Comparison of ENCODE assay signal across 19 cellular contexts in the genomic region with DNA sequence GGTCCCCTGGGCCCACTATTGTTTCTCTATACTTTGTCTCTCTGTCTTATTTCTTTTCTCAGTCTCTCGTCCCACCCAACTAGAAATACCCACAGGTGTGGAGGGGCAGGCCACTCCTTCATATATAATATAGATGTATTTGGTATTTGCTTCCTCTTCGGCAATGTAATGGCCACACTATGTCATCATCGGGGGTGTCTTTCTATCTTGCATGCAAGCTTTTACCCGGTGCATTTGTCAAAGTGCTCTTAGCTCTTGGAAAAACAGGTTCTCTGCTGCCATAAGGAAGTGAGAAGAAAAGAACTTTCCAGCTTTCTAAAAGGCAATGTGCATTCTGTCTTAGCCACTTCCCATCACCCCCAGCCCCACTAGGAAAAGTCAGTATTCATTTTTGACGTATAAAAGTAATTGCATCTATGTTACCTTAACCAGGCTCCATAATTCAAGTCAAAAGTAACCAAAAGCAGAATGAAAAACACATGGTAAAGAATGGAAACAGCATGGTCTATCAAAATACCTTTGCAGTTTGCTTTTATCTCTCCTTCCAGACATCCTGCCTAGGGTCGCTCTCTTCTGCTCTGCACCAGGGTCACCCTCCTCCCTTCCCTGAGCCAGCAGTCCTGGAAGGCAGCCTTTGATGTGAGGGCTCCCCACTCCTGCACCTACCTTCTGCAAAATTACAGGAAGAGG. TPM values are rescaled to one million over a fixed set of nuclear protein-coding genes. Genes with fewer than 3 reads are reported as not detected.
A peak's percentile ranks its signal among the peaks of the same experiment; 100 is the strongest.
DNase-seq lines count a peak whose midpoint lies in the region; ATAC-seq, FAIRE-seq and TF ChIP-seq lines count a peak whose summit lies in the region.
"Had no signal": no experiment of that assay in that cellular context is flagged by ENCODE, and none has a peak within 500 bp of the region (broad histone marks: within the 10 kb centered on the region; RNA-seq: fewer than 3 reads in every experiment).

No MANE protein-coding gene starts in this region.

- 5% methylated on average over 6 of the region's 6 CpGs for WGBS in K562 (ENCODE audit: insufficient coverage, low coverage, missing lambda C conversion rate)

- peaks cover 19% of the 10 kb centered on the region for H3K4me1 ChIP-seq in CD4-positive, alpha-beta memory T cell (ENCODE audit: insufficient read depth, low read length)
- H3K4me1 ChIP-seq in K562 (replicated peaks in 1 of 2; ENCODE audit: control insufficient read depth in 2 of 2, insufficient read depth in 2 of 2, low read length in 2 of 2) (peaks cover 9 to 18% of the 10 kb centered on the region in 2 experiments; a peak in 4 of 5 replicates), osteoblast (ENCODE audit: insufficient read depth, low read length) (no peaks in the 10 kb centered on the region), PC-3 (ENCODE audit: insufficient read depth, low read length) (no peaks in the 10 kb centered on the region)
- H3K4me1 ChIP-seq: Caco-2, pancreas had no signal

- no peaks in the 10 kb centered on the region for H3K9me3 ChIP-seq in CD4-positive, alpha-beta memory T cell (ENCODE audit: control insufficient read depth in 1 of 2, low read length in 2 of 2)
- H3K9me3 ChIP-seq in K562 (replicated peaks; ENCODE audit: control insufficient read depth, insufficient read depth, low read depth, low read length) (no peaks in the 10 kb centered on the region), osteoblast (ENCODE audit: low read depth, low read length) (no peaks in the 10 kb centered on the region), PC-3 (ENCODE audit: low read length) (no peaks in the 10 kb centered on the region)
- H3K9me3 ChIP-seq: Caco-2, pancreas had no signal

- H3K27me3 ChIP-seq in CD4-positive, alpha-beta memory T cell (ENCODE audit: insufficient read depth, low read length) = no peaks in the 10 kb centered on the region
- H3K27me3 ChIP-seq in K562 (ENCODE audit: control insufficient read depth in 2 of 2, insufficient read depth in 2 of 2, low read length in 2 of 2) (no peaks in the 10 kb centered on the region; a peak in 1 of 5 replicates), osteoblast (ENCODE audit: insufficient read depth, low read length) (peaks cover 4% of the 10 kb centered on the region), PC-3 (ENCODE audit: low read length) (no peaks in the 10 kb centered on the region)
- H3K27me3 ChIP-seq: pancreas had no signal

- H3K36me3 ChIP-seq in CD4-positive, alpha-beta memory T cell (ENCODE audit: insufficient read depth, low read length) = no peaks in the 10 kb centered on the region
- H3K36me3 ChIP-seq in K562 (ENCODE audit: control insufficient read depth, insufficient read depth, low read length) = no peaks in the 10 kb centered on the region
- H3K36me3 ChIP-seq in osteoblast (ENCODE audit: insufficient read depth, low read length) = no peaks in the 10 kb centered on the region
- H3K36me3 ChIP-seq in PC-3 (ENCODE audit: low read depth, low read length) = no peaks in the 10 kb centered on the region
- H3K36me3 ChIP-seq: pancreas had no signal

- BruUV-seq in K562 (replicated peaks; lab: Mats Ljungman, UMichigan) (no TSS peak), PC-3 (replicated peaks; lab: Mats Ljungman, UMichigan) (no TSS peak)

- H3K27ac Mint-ChIP-seq in CD4-positive, alpha-beta memory T cell = peak overlapping the region in 1 of 7 donors; percentile 9
- H3K27ac Mint-ChIP-seq: activated CD4-positive, alpha-beta T cell treated with anti-CD3 and anti-CD28 coated beads, Interleukin-2, amount 10 ng/mL, durations not matched to agents 24 days and 14 days; activated naive CD4-positive, alpha-beta T cell treated with anti-CD3 and anti-CD28 coated beads, Interleukin-2, amount 50 U/mL, for 72 hours had no signal

- H3K4me3 Mint-ChIP-seq in CD4-positive, alpha-beta memory T cell = peak overlapping the region in 5 of 8 donors; percentile 19 to 77 (median 70)
- H3K4me3 Mint-ChIP-seq: activated CD4-positive, alpha-beta T cell treated with anti-CD3 and anti-CD28 coated beads, Interleukin-2, amount 10 ng/mL, durations not matched to agents 24 days and 14 days had no signal

- intact Hi-C loops in CD4-positive, alpha-beta memory T cell (cut with micrococcal nuclease) = no loop called here
- intact Hi-C loops in K562 (cut with micrococcal nuclease) = no loop called here
- intact Hi-C loops in left colon (cut with DNase I, micrococcal nuclease) = no loop called here
- intact Hi-C loops in PC-3 (cut with micrococcal nuclease) = no loop called here

- no peak overlapping the region; a peak in 1 of 4 replicates for H3K9ac ChIP-seq in K562 (ENCODE audit: insufficient read depth in 1 of 2, low read depth in 2 of 2, low read length in 2 of 2)
- H3K9ac ChIP-seq in PC-3 (ENCODE audit: low read length) = no peak overlapping the region

- POLR2A ChIA-PET in CD4-positive, alpha-beta memory T cell (lab: Charles Lee; ENCODE audit: partially characterized antibody) = no interaction called here
- POLR2A ChIA-PET in K562 (lab: Yijun Ruan, JAX) = no interaction called here
- POLR2A ChIA-PET in PC-3 (lab: Charles Lee; ENCODE audit: unreplicated experiment) = no interaction called here

- H3K27me3 Mint-ChIP-seq in CD4-positive, alpha-beta memory T cell = peaks cover 15 to 26% of the 10 kb centered on the region in 2 donors

- no peaks in the 10 kb centered on the region for H3K79me2 ChIP-seq in K562 (ENCODE audit: control insufficient read depth, insufficient read depth, low read length)
- no peaks in the 10 kb centered on the region for H3K79me2 ChIP-seq in osteoblast (ENCODE audit: insufficient read depth, low read length)
- no peaks in the 10 kb centered on the region for H3K79me2 ChIP-seq in PC-3 (ENCODE audit: low read length)

- FAIRE-seq in K562 (lab: Jason Lieb, UNC) = peak; percentile 93
- FAIRE-seq: bronchial epithelial cell, pancreas had no signal

- H2AFZ ChIP-seq in K562 (ENCODE audit: low read depth, low read length) (peak overlapping the region; percentile 85), osteoblast (ENCODE audit: low read length) (no peak overlapping the region), PC-3 (ENCODE audit: low read length) (no peak overlapping the region)

- TF ChIP-seq EP300 in K562 (IDR thresholded peaks at IDR 0.05; ENCODE audit: low read length) = peak; percentile 52; the same call in 1 of the 2 replicates

- ATAC-seq in SK-N-SH treated with all-trans-retinoic acid at 6 μM for 48 hours (peak; percentile 71), K562 (peak; percentile 93), left colon (peak; percentile 81), PC-3 (no peak)
- ATAC-seq: pancreas had no signal

- in situ Hi-C loops in K562 (cut with MboI) = no loop called here

- H4K20me1 ChIP-seq in K562 (replicated peaks; ENCODE audit: control insufficient read depth, insufficient read depth, low read length) (no peaks in the 10 kb centered on the region), osteoblast (ENCODE audit: insufficient read depth, low read length) (no peaks in the 10 kb centered on the region), PC-3 (ENCODE audit: low read length) (no peaks in the 10 kb centered on the region)

- no peak for TF ChIP-seq RAD21 in K562 (CRISPR knock-in tag; conservative IDR thresholded peaks at IDR 0.05 in 1 of 2, IDR thresholded peaks at IDR 0.05 in 1 of 2)

- no peaks in the 10 kb centered on the region for H3F3A ChIP-seq in PC-3 (ENCODE audit: low read length, unreplicated experiment)

- no peaks in the 10 kb centered on the region for H3K36me3 Mint-ChIP-seq in CD4-positive, alpha-beta memory T cell

- CTCF ChIA-PET in CD4-positive, alpha-beta memory T cell (lab: Charles Lee; ENCODE audit: partially characterized antibody) = no interaction called here
- CTCF ChIA-PET in K562 (lab: Yijun Ruan, JAX; ENCODE audit: low intra/inter-chr PET ratio) = no interaction called here
- CTCF ChIA-PET in PC-3 (lab: Charles Lee) = no interaction called here

- no peaks in the 10 kb centered on the region for H3K9me2 ChIP-seq in PC-3 (replicated peaks; ENCODE audit: low read length)

- H3K4me1 Mint-ChIP-seq in CD4-positive, alpha-beta memory T cell = peaks cover 15 to 27% (median 17%) of the 10 kb centered on the region in 4 donors

- no peaks in the 10 kb centered on the region for H3K9me1 ChIP-seq in K562 (ENCODE audit: control insufficient read depth, insufficient read depth, low read length)

- TF ChIP-seq CTCF in K562 (IDR thresholded peaks at IDR 0.05 in 2 of 3, conservative IDR thresholded peaks at IDR 0.05 in 1 of 3; ENCODE audit: insufficient read depth in 2 of 3, low read depth in 1 of 3, low read length in 3 of 3) (no peak), osteoblast (IDR thresholded peaks at IDR 0.05; ENCODE audit: extremely low read depth, low read depth, low read length) (no peak), PC-3 (conservative IDR thresholded peaks at IDR 0.05; ENCODE audit: low read depth, low read length) (no peak)

- no peak for TF ChIP-seq POLR2A in K562 (conservative IDR thresholded peaks at IDR 0.05)

- peak overlapping the region; percentile 75 for H3K4me2 ChIP-seq in K562 (ENCODE audit: insufficient read depth, low read length)
- H3K4me2 ChIP-seq in osteoblast (ENCODE audit: insufficient read depth, low read length) = no peak overlapping the region
- H3K4me2 ChIP-seq in PC-3 (ENCODE audit: low read length) = no peak overlapping the region

- no peak overlapping the region for H3K4me3 ChIP-seq in CD4-positive, alpha-beta memory T cell (ENCODE audit: low read length in 2 of 2)
- no peak overlapping the region for H3K4me3 ChIP-seq in K562
- H3K4me3 ChIP-seq in osteoblast (ENCODE audit: insufficient read depth, low read length) = no peak overlapping the region
- H3K4me3 ChIP-seq in PC-3 (ENCODE audit: low read length) = no peak overlapping the region
- H3K4me3 ChIP-seq: pancreas had no signal

- H3K27ac ChIP-seq in CD4-positive, alpha-beta memory T cell (ENCODE audit: low read depth, low read length) = no peak overlapping the region
- H3K27ac ChIP-seq in K562 (ENCODE audit: extremely low read depth, low read depth, low read length) (peak overlapping the region; percentile 55), osteoblast (ENCODE audit: low read depth, low read length) (no peak overlapping the region), PC-3 (ENCODE audit: low read length) (no peak overlapping the region)
- H3K27ac ChIP-seq: pancreas had no signal

- peaks cover 0 to 7% (median 3%) of the 10 kb centered on the region in 8 donors for H3K9me3 Mint-ChIP-seq in CD4-positive, alpha-beta memory T cell
- H3K9me3 Mint-ChIP-seq: activated CD4-positive, alpha-beta T cell treated with anti-CD3 and anti-CD28 coated beads, Interleukin-2, amount 10 ng/mL, durations not matched to agents 24 days and 14 days had no signal

- DNase-seq in CD4-positive, alpha-beta memory T cell = no peak
- DNase-seq in K562 (ENCODE audit: extremely low read depth in 1 of 4, low spot score in 3 of 4) (peak in 2 of 4 experiments; percentile 61 to 75), left colon (no peak), osteoblast (ENCODE audit: insufficient read length, low spot score, missing footprints) (no peak), PC-3 (no peak), NCI-H1417 treated with DMSO at 0.1 percent for 48 hours (lab: John Stamatoyannopoulos, UW) (no peak), NCI-H1417 (lab: John Stamatoyannopoulos, UW) (no peak)
- DNase-seq: activated CD4-positive, alpha-beta T cell treated with anti-CD3 and anti-CD28 coated beads, Interleukin-2, amount 10 ng/mL, durations not matched to agents 24 days and 14 days; Caco-2; EL; hypothalamus; NCI-H1930; NCI-H446 treated with DMSO at 0.1 percent for 48 hours; pancreas; SIG-M5; stimulated activated CD4-positive, alpha-beta T cell treated with anti-CD3 and anti-CD28 coated beads, Interleukin-2, amount 100 ng/mL, for 24 hours had no signal

RNA-seq across cellular contexts. Expression of a gene that starts 27.2 kb away (rescaled TPM):
- total RNA-seq in CD4-positive, alpha-beta memory T cell = under 1 TPM; 0.23 to 0.33 TPM
- polyA plus RNA-seq in CD4-positive, alpha-beta memory T cell = under 1 TPM in 1 of 2 donors, not detected in 1; 0.87 TPM
- total RNA-seq in K562 (2011; cell fraction: chromatin; rRNA removed; ENCODE audit: low replicate concordance) = 11.6 and 14.9 TPM in 2 replicates
- 8.7 and 15.1 TPM in 2 replicates for total RNA-seq in K562 (2011; cell fraction: nucleolus; rRNA removed)
- 14.7 and 16.9 TPM in 2 replicates for total RNA-seq in K562 (2011; cell fraction: nucleoplasm; rRNA removed)
- 24.9 and 30.4 TPM in 2 replicates for total RNA-seq in K562 (2014; rRNA removed)
- 20.4 and 23.9 TPM in 2 replicates for total RNA-seq in K562 (2014; rRNA removed; fragmentation: Illumina TruSeq; extraction: Trizol)
- total RNA-seq in K562 (2015; rRNA removed; fragmentation: Illumina TruSeq; extraction: Trizol) = 13.9 and 14.4 TPM in 2 replicates
- total RNA-seq in K562 (2021) = 31.4 and 33.6 TPM in 2 replicates
- 7.5 and 24.2 TPM in 2 replicates for polyA plus RNA-seq in K562 (2011; rRNA removed)
- polyA plus RNA-seq in K562 (2011; cell fraction: cytosol; rRNA removed) = 10.0 and 28.0 TPM in 2 replicates
- 3.5 and 10.2 TPM in 2 replicates for polyA plus RNA-seq in K562 (2011; cell fraction: nucleus; rRNA removed)
- 28.9 and 53.6 TPM in 2 replicates for polyA plus RNA-seq in K562 (2012)
- polyA plus RNA-seq in K562 (2014; fragmentation: Illumina TruSeq; extraction: Trizol) = 31.3 and 33.1 TPM in 2 replicates
- 10 to 100 TPM; 13.7 to 16.6 TPM for polyA plus RNA-seq in K562 (2014; fragmentation: Nextera tagmentation; extraction: Ambion mirVana)
- polyA plus RNA-seq in K562 (2014; rRNA removed) = 32.5 and 34.5 TPM in 2 replicates
- 9.1 and 18.7 TPM in 2 replicates for polyA minus RNA-seq in K562 (2011; rRNA and poly(A)+ RNA removed)
- 5.1 and 5.5 TPM in 2 replicates for polyA minus RNA-seq in K562 (2011; cell fraction: cytosol; rRNA and poly(A)+ RNA removed)
- polyA minus RNA-seq in K562 (2011; cell fraction: nucleus; rRNA and poly(A)+ RNA removed) = 1.9 and 10.8 TPM in 2 replicates
- 100 to 1,000 TPM in 1 of 2 donors, 10 to 100 TPM in 1; 94.2 to 133 TPM for total RNA-seq in left colon
- total RNA-seq in osteoblast = 566 and 568 TPM in 2 replicates
- 118 and 125 TPM in 2 replicates for total RNA-seq in PC-3 (2014; rRNA removed)

Comparison
In these comparisons a context has a peak if more than half of its experiments do, and no peak if none do; other contexts are left out.
1. RNA of a gene that starts 27.2 kb away (total RNA-seq): 566 to 568 TPM in osteoblast, 94.2 to 133 TPM in left colon, 118 to 125 TPM in PC-3 and 8.7 to 33.6 TPM in K562; 0.23 to 0.33 TPM in CD4-positive, alpha-beta memory T cell; every median in the first group is over 4 times any median in the second.